Comparison of ENCODE assay signal across 24 cellular contexts in the genomic region with DNA sequence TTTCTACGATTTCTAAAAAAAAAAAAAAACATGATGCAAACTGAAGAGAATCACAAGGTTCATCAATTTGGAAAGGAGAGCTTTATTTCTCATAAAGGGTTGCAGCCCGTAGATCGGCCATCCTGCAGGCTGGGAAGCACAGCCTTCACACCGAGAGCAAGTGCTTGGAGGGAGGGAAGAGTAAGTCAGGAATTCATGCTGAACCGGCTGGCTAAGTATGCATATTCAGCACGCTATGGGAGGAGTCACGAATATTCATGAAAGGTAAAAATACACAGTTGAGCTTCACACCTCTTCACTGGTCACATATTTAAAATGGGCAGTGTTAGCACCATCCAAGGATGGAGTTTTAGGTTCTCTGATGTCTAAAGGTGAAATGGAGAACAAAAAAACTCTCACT. TPM values are rescaled to one million over a fixed set of nuclear protein-coding genes. Genes with fewer than 3 reads are reported as not detected.
DNase-seq lines count a peak whose midpoint lies in the region; ATAC-seq and TF ChIP-seq lines count a peak whose summit lies in the region.
"Had no signal": no experiment of that assay in that cellular context is flagged by ENCODE, and none has a peak within 500 bp of the region (broad histone marks: within the 10 kb centered on the region; RNA-seq: fewer than 3 reads in every experiment).

No MANE protein-coding gene starts in this region.

- H2AFZ ChIP-seq in GM23338: no peak overlapping the region

- H3K27me3 ChIP-seq in GM23338 (ENCODE audit: insufficient read depth) (no peaks in the 10 kb centered on the region), mesendoderm (ENCODE audit: insufficient read depth, low read length, poor library complexity) (no peaks in the 10 kb centered on the region), right cardiac atrium (ENCODE audit: control insufficient read depth, insufficient read depth) (no peaks in the 10 kb centered on the region)
- H3K27me3 ChIP-seq: BLaER1 treated with 17β-estradiol and CSF1 and Interleukin-3, amounts not matched to agents 10 nM and 100 nM; Peyer's patch had no signal

- no peaks in the 10 kb centered on the region for H3K36me3 ChIP-seq in GM23338 (ENCODE audit: insufficient read depth)
- H3K36me3 ChIP-seq in mesendoderm (ENCODE audit: control insufficient read depth, insufficient read depth, low read length): no peaks in the 10 kb centered on the region
- H3K36me3 ChIP-seq: BLaER1 treated with 17β-estradiol and CSF1 and Interleukin-3, amounts not matched to agents 10 nM and 100 nM; Peyer's patch; SJSA1 had no signal

- no peak overlapping the region for H3K23ac ChIP-seq in mesendoderm (ENCODE audit: low read length)

- no peaks in the 10 kb centered on the region for H3K9me3 ChIP-seq in right cardiac atrium (ENCODE audit: control insufficient read depth, low read length)
- H3K9me3 ChIP-seq: Peyer's patch, SJSA1 had no signal

- intact Hi-C loops in right cardiac atrium (cut with DNase I): no loop called here

- no peak overlapping the region for H4K8ac ChIP-seq in mesendoderm (ENCODE audit: low read depth, low read length)

- WGBS in mesendoderm (ENCODE audit: extremely low coverage, insufficient coverage, low lambda C conversion rate): no CpG with 5 or more reads among the region's 7 CpGs
- WGBS in right cardiac atrium: 68% methylated on average over 7 of the region's 7 CpGs

- H3K4me2 ChIP-seq in GM23338 (no peak overlapping the region), mesendoderm (ENCODE audit: low read length) (no peak overlapping the region)

- peak overlapping the region; percentile 10 for H3K27ac Mint-ChIP-seq in T-helper 1 cell treated with Interleukin-12 subunit alpha and Interleukin-12 subunit beta and Interleukin-4 antibody, amounts not matched to agents 30 μg/mL and 1 μg/mL, for 36 hours
- no peak overlapping the region for H3K27ac Mint-ChIP-seq in GM23338
- H3K27ac Mint-ChIP-seq: CD8-positive, alpha-beta T cell had no signal

- H3K79me1 ChIP-seq in mesendoderm (ENCODE audit: low read length): no peaks in the 10 kb centered on the region

- no peak overlapping the region for H3K9ac ChIP-seq in mesendoderm (ENCODE audit: low read length)
- H3K9ac ChIP-seq: BLaER1 treated with 17β-estradiol and CSF1 and Interleukin-3, amounts not matched to agents 10 nM and 100 nM had no signal

- H2AK5ac ChIP-seq in mesendoderm (ENCODE audit: low read length): no peak overlapping the region

- ATAC-seq in GM23338 (peak; percentile 60), right cardiac atrium (no peak), HG03045 (IDR thresholded peaks at IDR 0.05; ENCODE audit: unreplicated experiment) (no peak)
- ATAC-seq: CD8-positive, alpha-beta T cell; HCT116 had no signal

- peaks cover 12% of the 10 kb centered on the region for H3K9me3 Mint-ChIP-seq in T-helper 1 cell treated with Interleukin-12 subunit alpha and Interleukin-12 subunit beta and Interleukin-4 antibody, amounts not matched to agents 30 μg/mL and 1 μg/mL, for 36 hours
- H3K9me3 Mint-ChIP-seq in GM23338: peaks cover 11% of the 10 kb centered on the region

- no peak overlapping the region for H2BK15ac ChIP-seq in mesendoderm (replicated peaks; ENCODE audit: low read depth)

- H4K5ac ChIP-seq in mesendoderm (ENCODE audit: low read length): no peak overlapping the region

- no peak overlapping the region for H2BK120ac ChIP-seq in mesendoderm (ENCODE audit: low read depth, low read length)

- H3K79me2 ChIP-seq in GM23338 (replicated peaks; ENCODE audit: insufficient read depth): no peaks in the 10 kb centered on the region
- no peaks in the 10 kb centered on the region for H3K79me2 ChIP-seq in mesendoderm (ENCODE audit: control insufficient read depth, insufficient read depth, low read length)

- no peaks in the 10 kb centered on the region for H3F3A ChIP-seq in GM23338 (replicated peaks; ENCODE audit: low read depth)

- no peak overlapping the region for H2BK5ac ChIP-seq in mesendoderm (ENCODE audit: low read length)

- H3K4me1 ChIP-seq in GM23338 (ENCODE audit: insufficient read depth) (peaks cover 3% of the 10 kb centered on the region; the same call in 1 of the 2 replicates), mesendoderm (ENCODE audit: control insufficient read depth, low read depth, low read length) (no peaks in the 10 kb centered on the region), right cardiac atrium (ENCODE audit: control insufficient read depth, insufficient read depth, low read length) (no peaks in the 10 kb centered on the region)
- H3K4me1 ChIP-seq: Peyer's patch, SJSA1 had no signal

- TF ChIP-seq CTCF in GM23338 (conservative IDR thresholded peaks at IDR 0.05; ENCODE audit: low read depth in 2 of 2) (no peak), epithelial cell of proximal tubule (conservative IDR thresholded peaks at IDR 0.05; ENCODE audit: low read depth, low read length) (no peak)

- no peak overlapping the region for H3K4me3 Mint-ChIP-seq in T-helper 1 cell treated with Interleukin-12 subunit alpha and Interleukin-12 subunit beta and Interleukin-4 antibody, amounts not matched to agents 30 μg/mL and 1 μg/mL, for 36 hours
- no peak overlapping the region for H3K4me3 Mint-ChIP-seq in GM23338
- H3K4me3 Mint-ChIP-seq: CD8-positive, alpha-beta T cell had no signal

- no peak overlapping the region for H3K56ac ChIP-seq in mesendoderm (ENCODE audit: low read length)

- H4K20me1 ChIP-seq in GM23338 (replicated peaks; ENCODE audit: insufficient read depth): no peaks in the 10 kb centered on the region

- no peak overlapping the region for H3K4ac ChIP-seq in mesendoderm (ENCODE audit: low read depth, low read length)

- no peak overlapping the region for H3K27ac ChIP-seq in GM23338 (ENCODE audit: low read depth)
- H3K27ac ChIP-seq in mesendoderm (ENCODE audit: low read depth, low read length): no peak overlapping the region
- H3K27ac ChIP-seq in right cardiac atrium (ENCODE audit: low read length): no peak overlapping the region
- H3K27ac ChIP-seq: 22Rv1; BLaER1 treated with 17β-estradiol and CSF1 and Interleukin-3, amounts not matched to agents 10 nM and 100 nM; Peyer's patch; SJSA1 had no signal

- DNase-seq in T-helper 1 cell: no peak
- DNase-seq in GM23338 (ENCODE audit: low spot score): peak; percentile 51
- peak; percentile 68 for DNase-seq in epithelial cell of proximal tubule (ENCODE audit: low read depth)
- DNase-seq in mesendoderm: peak; percentile 32
- DNase-seq in NCI-H2081 (lab: John Stamatoyannopoulos, UW): no peak
- DNase-seq in right cardiac atrium: no peak
- DNase-seq: ACHN; CD8-positive, alpha-beta T cell; DND-41; GOT3; Karpas-422; NCI-H1694; NCI-H2081 treated with DMSO at 0.1 percent for 48 hours; NCI-H446; NCI-H526; Peyer's patch had no signal

- peaks cover 24% of the 10 kb centered on the region for H3K4me1 Mint-ChIP-seq in T-helper 1 cell treated with Interleukin-12 subunit alpha and Interleukin-12 subunit beta and Interleukin-4 antibody, amounts not matched to agents 30 μg/mL and 1 μg/mL, for 36 hours (ENCODE audit: low read depth)
- H3K4me1 Mint-ChIP-seq in GM23338: peaks cover 23% of the 10 kb centered on the region

- 0 out of 2 replicates have a peak, but pooled peaks cover 3% of the 10 kb centered on the region for H3K9me2 ChIP-seq in GM23338 (ENCODE audit: insufficient read depth)

- peaks cover 14% of the 10 kb centered on the region for H3K27me3 Mint-ChIP-seq in T-helper 1 cell treated with Interleukin-12 subunit alpha and Interleukin-12 subunit beta and Interleukin-4 antibody, amounts not matched to agents 30 μg/mL and 1 μg/mL, for 36 hours (ENCODE audit: low read depth)
- H3K27me3 Mint-ChIP-seq in GM23338 (ENCODE audit: insufficient read depth, low read depth, poor library complexity): peaks cover 20% of the 10 kb centered on the region

- peaks cover 8% of the 10 kb centered on the region for H3K36me3 Mint-ChIP-seq in T-helper 1 cell treated with Interleukin-12 subunit alpha and Interleukin-12 subunit beta and Interleukin-4 antibody, amounts not matched to agents 30 μg/mL and 1 μg/mL, for 36 hours (ENCODE audit: low read depth)
- H3K36me3 Mint-ChIP-seq in GM23338 (ENCODE audit: low read depth): peaks cover 8% of the 10 kb centered on the region

- H3K4me3 ChIP-seq in GM23338 (no peak overlapping the region), epithelial cell of proximal tubule (ENCODE audit: low read depth, low read length) (peak overlapping the region; percentile 50), mesendoderm (ENCODE audit: low read length) (no peak overlapping the region), right cardiac atrium (ENCODE audit: low read length) (no peak overlapping the region)
- H3K4me3 ChIP-seq: BLaER1 treated with 17β-estradiol and CSF1 and Interleukin-3, amounts not matched to agents 10 nM and 100 nM; Peyer's patch; SJSA1 had no signal

- no peak overlapping the region for H3K18ac ChIP-seq in mesendoderm (ENCODE audit: low read length)

TF ChIP-seq in GM23338, 12 proteins besides CTCF, POLR2A, EP300 and RAD21 (continues in another document):
- no peak for TF ChIP-seq EZH2phosphoT487 (IDR thresholded peaks at IDR 0.05; ENCODE audit: unreplicated experiment)
- no peak for TF ChIP-seq POLR2AphosphoS5 (IDR thresholded peaks at IDR 0.05; ENCODE audit: low read depth)
- TF ChIP-seq JUNB (IDR thresholded peaks at IDR 0.05; ENCODE audit: unreplicated experiment): no peak
- no peak for TF ChIP-seq ZNF114 (CRISPR knock-in tag; IDR thresholded peaks at IDR 0.05)
- TF ChIP-seq, protein P1, sequence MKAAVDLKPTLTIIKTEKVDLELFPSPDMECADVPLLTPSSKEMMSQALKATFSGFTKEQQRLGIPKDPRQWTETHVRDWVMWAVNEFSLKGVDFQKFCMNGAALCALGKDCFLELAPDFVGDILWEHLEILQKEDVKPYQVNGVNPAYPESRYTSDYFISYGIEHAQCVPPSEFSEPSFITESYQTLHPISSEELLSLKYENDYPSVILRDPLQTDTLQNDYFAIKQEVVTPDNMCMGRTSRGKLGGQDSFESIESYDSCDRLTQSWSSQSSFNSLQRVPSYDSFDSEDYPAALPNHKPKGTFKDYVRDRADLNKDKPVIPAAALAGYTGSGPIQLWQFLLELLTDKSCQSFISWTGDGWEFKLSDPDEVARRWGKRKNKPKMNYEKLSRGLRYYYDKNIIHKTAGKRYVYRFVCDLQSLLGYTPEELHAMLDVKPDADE (IDR thresholded peaks at IDR 0.05): no peak
- no peak for TF ChIP-seq EZH2 (IDR thresholded peaks at IDR 0.05; ENCODE audit: low read depth, unreplicated experiment)

RNA-seq across cellular contexts. Expression of a gene that starts 52.6 kb away (rescaled TPM):
- 48.0 and 63.0 TPM in 2 replicates for total RNA-seq in GM23338 (2014; rRNA removed; shearing (Covaris generic))
- polyA plus RNA-seq in GM23338 (2016; fragmentation: Nextera tagmentation; extraction: Ambion mirVana) (17.1 and 19.3 TPM in 2 replicates), right cardiac atrium (13.0 TPM)
- total RNA-seq in epithelial cell of proximal tubule (8.0 and 12.3 TPM in 2 replicates), right cardiac atrium (10 to 100 TPM; 23.3 to 28.3 (median 27.0) TPM)
- 8.6 TPM for polyA plus RNA-seq in mesendoderm (2013, experiment 1 of 2)
- 8.9 TPM for polyA plus RNA-seq in mesendoderm (2013, experiment 2 of 2)

RNA-seq across cellular contexts. Expression of a gene that starts 54.3 kb away (rescaled TPM):
- total RNA-seq in GM23338 (2014; rRNA removed; shearing (Covaris generic)): 12.7 and 15.8 TPM in 2 replicates
- polyA plus RNA-seq in GM23338 (2016; fragmentation: Nextera tagmentation; extraction: Ambion mirVana) (24.1 TPM in 2 replicates), right cardiac atrium (157 TPM)
- total RNA-seq in epithelial cell of proximal tubule (not detected in 2 replicates), right cardiac atrium (100 to 1,000 TPM in 2 of 4 donors, 10 to 100 TPM in 2; 27.6 to 133 (median 69.8) TPM)
- 2.0 TPM for polyA plus RNA-seq in mesendoderm (2013, experiment 1 of 2)
- polyA plus RNA-seq in mesendoderm (2013, experiment 2 of 2): 2.2 TPM
- total RNA-seq: MCF 10A, OCI-LY7, SJSA1 had no signal

Comparison
In these comparisons a context has a peak if more than half of its experiments do, and no peak if none do; other contexts are left out.
1. DNase-seq: peak in GM23338 (single experiment), epithelial cell of proximal tubule (single experiment) and mesendoderm (single experiment); none in T-helper 1 cell (0 of 5), NCI-H2081 (0 of 2) and right cardiac atrium (0 of 3).
2. RNA of a gene that starts 54.3 kb away (total RNA-seq): 27.6 to 133 TPM in right cardiac atrium and 12.7 to 15.8 TPM in GM23338; not detected in epithelial cell of proximal tubule; every median in the first group is over 10 times any median in the second.